In the genomic region with DNA sequence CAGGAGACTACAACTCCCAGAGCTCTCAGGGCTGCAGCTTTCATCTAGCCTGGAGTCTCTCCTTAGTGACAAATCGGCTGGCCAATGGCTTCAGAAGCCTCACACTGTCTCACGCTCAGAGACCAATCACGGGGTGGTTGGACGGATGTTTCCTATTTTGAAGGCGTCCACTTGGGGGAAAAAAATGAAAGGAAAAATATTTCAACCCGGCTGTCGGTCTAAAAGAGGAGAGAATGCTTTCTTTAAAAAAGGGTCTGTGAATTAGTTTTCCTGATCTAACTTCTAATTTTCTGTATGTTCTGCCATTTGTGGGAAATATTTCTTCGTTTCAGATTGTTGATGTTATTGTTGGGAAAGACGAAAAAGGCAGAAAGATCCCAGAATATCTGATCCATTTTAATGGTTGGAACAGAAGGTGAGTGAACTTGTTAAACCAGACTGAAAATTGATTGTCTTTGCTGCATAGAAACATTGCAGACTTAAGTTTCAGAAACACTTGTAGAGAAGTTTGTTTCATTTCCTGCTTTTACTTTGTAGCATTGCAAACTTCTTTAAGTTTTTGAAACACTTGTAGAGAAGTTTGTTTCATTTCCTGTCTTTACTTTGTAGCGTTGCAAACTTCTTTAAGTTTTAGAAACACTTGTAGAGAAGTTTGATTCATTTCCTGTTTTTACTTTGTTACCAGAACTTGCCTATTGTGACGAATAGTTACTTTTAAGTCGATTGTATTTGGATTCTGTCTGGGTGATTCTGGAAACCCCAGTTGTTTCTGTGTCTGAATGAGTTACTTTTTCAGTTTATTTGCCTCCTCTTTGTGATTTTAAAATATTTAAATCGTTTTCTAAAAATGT, we compare ENCODE assay signal across 8 cellular contexts. TPM values are rescaled to one million over a fixed set of nuclear protein-coding genes. Genes with fewer than 3 reads are reported as not detected.
DNase-seq lines count a peak whose midpoint lies in the region; ATAC-seq and TF ChIP-seq lines count a peak whose summit lies in the region.

No MANE protein-coding gene starts in this region.

- POLR2A ChIA-PET in IMR-90 (lab: Charles Lee; ENCODE audit: unreplicated experiment): no interaction called here

- no TSS peak for BruUV-seq in IMR-90 (replicated peaks; lab: Mats Ljungman, UMichigan)

- no peak for TF ChIP-seq RAD21 in IMR-90 (IDR thresholded peaks at IDR 0.05; ENCODE audit: low read length)

- in situ Hi-C loops in IMR-90 (cut with MboI; ENCODE audit: low sequenced_read_pairs): loop anchor here (10.0 to 25.0 kb wide), 2 partner anchors 615 to 1572 kb away; no protein-coding TSS in a partner anchor

- peak; percentile 75 for ATAC-seq in GM21717 (IDR thresholded peaks at IDR 0.05; ENCODE audit: unreplicated experiment)
- ATAC-seq in IMR-90 (ENCODE audit: low read depth): peak; percentile 76

- H3K27ac ChIP-seq in IMR-90 (ENCODE audit: insufficient read depth, low read length) (no peak overlapping the region), OCI-LY1 (ENCODE audit: low read depth, low read length, poor library complexity, severe bottlenecking) (peak overlapping the region; percentile 85)

- no peak overlapping the region for H2BK120ac ChIP-seq in IMR-90 (ENCODE audit: low read depth, low read length)

- peak overlapping the region; percentile 59 for H2BK5ac ChIP-seq in IMR-90 (ENCODE audit: low read depth, low read length, poor library complexity, severe bottlenecking)

- H3K79me2 ChIP-seq in OCI-LY1 (ENCODE audit: insufficient read depth, low read length): no peaks in the 10 kb centered on the region

- H3K9ac ChIP-seq in IMR-90 (ENCODE audit: low read depth, low read length): peak overlapping the region; percentile 62; the same call in 1 of the 2 replicates
- H3K9ac ChIP-seq in OCI-LY1 (ENCODE audit: low read length): peak overlapping the region; percentile 79

- no peak overlapping the region for H3K4ac ChIP-seq in IMR-90 (ENCODE audit: low read depth, low read length)

- H3K9me3 ChIP-seq in IMR-90 (ENCODE audit: control insufficient read depth, insufficient read depth, low read length) (no peaks in the 10 kb centered on the region), OCI-LY1 (ENCODE audit: low read length) (no peaks in the 10 kb centered on the region)

- intact Hi-C loops in IMR-90 (cut with micrococcal nuclease): loop anchor here (5.0 kb wide), 1 partner anchor 92 kb away; a partner anchor contains a TSS

- H3K23ac ChIP-seq in IMR-90 (ENCODE audit: low read depth, low read length): no peak overlapping the region

- TF ChIP-seq CTCF in IMR-90 (conservative IDR thresholded peaks at IDR 0.05; ENCODE audit: low read depth, low read length): no peak
- TF ChIP-seq CTCF in OCI-LY1 (IDR thresholded peaks at IDR 0.05; ENCODE audit: low read length): no peak
- TF ChIP-seq CTCF in epithelial cell of proximal tubule (conservative IDR thresholded peaks at IDR 0.05; ENCODE audit: low read depth, low read length): no peak

- H2AK9ac ChIP-seq in IMR-90 (replicated peaks; ENCODE audit: low read depth, low read length, poor library complexity): no peak overlapping the region

- no peak for TF ChIP-seq POLR2A in IMR-90 (IDR thresholded peaks at IDR 0.05; ENCODE audit: low read depth, low read length)

- H3K4me3 ChIP-seq in IMR-90 (ENCODE audit: insufficient read depth, low read depth, low read length) (peak overlapping the region; percentile 97), OCI-LY1 (ENCODE audit: low read depth, low read length, poor library complexity, severe bottlenecking) (peak overlapping the region; percentile 79), epithelial cell of proximal tubule (ENCODE audit: low read depth, low read length) (peak overlapping the region; percentile 65)

- H3K9me2 ChIP-seq in OCI-LY1 (ENCODE audit: low read depth, low read length): no peaks in the 10 kb centered on the region

- H2BK20ac ChIP-seq in IMR-90 (ENCODE audit: low read depth, low read length): no peak overlapping the region

- DNase-seq in DMS153 treated with DMSO at 0.1 percent for 48 hours (lab: John Stamatoyannopoulos, UW; ENCODE audit: unreplicated experiment): peak; percentile 50
- DNase-seq in IMR-90: peak; percentile 90
- DNase-seq in activated T-cell treated with anti-CD3 and anti-CD28 coated beads for 48 hours (ENCODE audit: low read depth): peak; percentile 52
- DNase-seq in epithelial cell of proximal tubule (ENCODE audit: low read depth): peak; percentile 44
- DNase-seq in middle frontal gyrus (ENCODE audit: extremely low spot score, low spot score): peak; percentile 87
- DNase-seq in stimulated activated CD8-positive, alpha-beta memory T cell treated with anti-CD3 and anti-CD28 coated beads, Interleukin-7, amount 100 ng/mL, for 48 hours (ENCODE audit: extremely low read depth in 1 of 2, low read depth in 1 of 2): peak; percentile 30 to 57

- H3K4me1 ChIP-seq in IMR-90 (ENCODE audit: control insufficient read depth, insufficient read depth, low read length) (no peaks in the 10 kb centered on the region), OCI-LY1 (ENCODE audit: insufficient read depth, low read length, severe bottlenecking) (peaks cover 16% of the 10 kb centered on the region)

- H4K5ac ChIP-seq in IMR-90 (ENCODE audit: low read depth, low read length): no peak overlapping the region

- H3K36me3 ChIP-seq in IMR-90 (ENCODE audit: control insufficient read depth, insufficient read depth, low read length): peaks cover 7% of the 10 kb centered on the region
- peaks cover 32% of the 10 kb centered on the region for H3K36me3 ChIP-seq in OCI-LY1 (ENCODE audit: insufficient read depth, low read length)

- no peaks in the 10 kb centered on the region for H3K9me1 ChIP-seq in IMR-90 (ENCODE audit: insufficient read depth, low read length)

- H3K56ac ChIP-seq in IMR-90 (ENCODE audit: extremely low read depth, insufficient read depth, low read length): no peak overlapping the region; the same call in 1 of the 2 replicates

- no peaks in the 10 kb centered on the region for H4K20me1 ChIP-seq in IMR-90 (ENCODE audit: insufficient read depth, low read length)
- no peaks in the 10 kb centered on the region for H4K20me1 ChIP-seq in OCI-LY1 (ENCODE audit: insufficient read depth, low read length)

- no peak overlapping the region for H3K14ac ChIP-seq in IMR-90 (replicated peaks; ENCODE audit: low read depth, low read length)

- peaks cover 0 to 4% of the 10 kb centered on the region in 2 experiments; a peak in 2 of 4 replicates for H3K79me1 ChIP-seq in IMR-90 (ENCODE audit: low read depth in 1 of 2, low read length in 2 of 2)

- CTCF ChIA-PET in IMR-90 (lab: Yijun Ruan, JAX): interaction anchor here (0.6 to 1.6 kb wide), 2 partner anchors 81 to 152 kb away, joined by 3 to 4 read pairs; no protein-coding TSS in a partner anchor

- WGBS in IMR-90 (ENCODE audit: extremely low coverage in 2 of 2, insufficient read length in 1 of 2), 2 experiments: no CpG with 5 or more reads among the region's 13 CpGs

- no peak overlapping the region for H2AK5ac ChIP-seq in IMR-90 (ENCODE audit: low read depth, low read length)

- H4K8ac ChIP-seq in IMR-90 (ENCODE audit: low read depth in 2 of 2, low read length in 2 of 2): no peak overlapping the region

- H3K4me2 ChIP-seq in IMR-90 (ENCODE audit: low read depth, low read length) (peak overlapping the region; percentile 81; the same call in 1 of the 2 replicates), OCI-LY1 (ENCODE audit: low read length) (peak overlapping the region; percentile 98)

- H3K27me3 ChIP-seq in IMR-90 (ENCODE audit: control insufficient read depth, insufficient read depth, low read length): no peaks in the 10 kb centered on the region
- no peaks in the 10 kb centered on the region for H3K27me3 ChIP-seq in OCI-LY1 (ENCODE audit: insufficient read depth, low read length)

- dilution Hi-C loops in IMR-90 (cut with HindIII; ENCODE audit: low sequenced_read_pairs, unreplicated experiment): no loop called here

- peak overlapping the region; percentile 94 for H2AFZ ChIP-seq in IMR-90 (replicated peaks; ENCODE audit: low read length, poor library complexity)
- no peak overlapping the region; the same call in 1 of the 2 replicates for H2AFZ ChIP-seq in OCI-LY1 (ENCODE audit: low read length)

- H3K18ac ChIP-seq in IMR-90 (ENCODE audit: low read depth, low read length): no peak overlapping the region

- no peak overlapping the region for H4K91ac ChIP-seq in IMR-90 (ENCODE audit: insufficient read depth, low read depth, low read length)

- H2BK15ac ChIP-seq in IMR-90 (ENCODE audit: low read depth, low read length): no peak overlapping the region

- H3F3A ChIP-seq in OCI-LY1 (ENCODE audit: insufficient read depth, low read length): no peaks in the 10 kb centered on the region

TF ChIP-seq in IMR-90, 13 proteins besides CTCF, POLR2A, EP300 and RAD21 (continues in another document):
- TF ChIP-seq NFE2L2 (IDR thresholded peaks at IDR 0.05; ENCODE audit: low read depth, low read length) (no peak), FOS (IDR thresholded peaks at IDR 0.05; ENCODE audit: low read depth, low read length) (no peak), BHLHE40 (IDR thresholded peaks at IDR 0.05; ENCODE audit: low read depth, low read length) (no peak), CHD1 (IDR thresholded peaks at IDR 0.05; ENCODE audit: low read depth, low read length) (no peak), SMC3 (IDR thresholded peaks at IDR 0.05; ENCODE audit: low read depth, low read length) (no peak), MAZ (IDR thresholded peaks at IDR 0.05; ENCODE audit: borderline replicate concordance, low read depth, low read length) (no peak)
- TF ChIP-seq, protein P1, sequence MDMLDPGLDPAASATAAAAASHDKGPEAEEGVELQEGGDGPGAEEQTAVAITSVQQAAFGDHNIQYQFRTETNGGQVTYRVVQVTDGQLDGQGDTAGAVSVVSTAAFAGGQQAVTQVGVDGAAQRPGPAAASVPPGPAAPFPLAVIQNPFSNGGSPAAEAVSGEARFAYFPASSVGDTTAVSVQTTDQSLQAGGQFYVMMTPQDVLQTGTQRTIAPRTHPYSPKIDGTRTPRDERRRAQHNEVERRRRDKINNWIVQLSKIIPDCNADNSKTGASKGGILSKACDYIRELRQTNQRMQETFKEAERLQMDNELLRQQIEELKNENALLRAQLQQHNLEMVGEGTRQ (IDR thresholded peaks at IDR 0.05; ENCODE audit: low read depth, low read length): no peak
- TF ChIP-seq, protein P2, sequence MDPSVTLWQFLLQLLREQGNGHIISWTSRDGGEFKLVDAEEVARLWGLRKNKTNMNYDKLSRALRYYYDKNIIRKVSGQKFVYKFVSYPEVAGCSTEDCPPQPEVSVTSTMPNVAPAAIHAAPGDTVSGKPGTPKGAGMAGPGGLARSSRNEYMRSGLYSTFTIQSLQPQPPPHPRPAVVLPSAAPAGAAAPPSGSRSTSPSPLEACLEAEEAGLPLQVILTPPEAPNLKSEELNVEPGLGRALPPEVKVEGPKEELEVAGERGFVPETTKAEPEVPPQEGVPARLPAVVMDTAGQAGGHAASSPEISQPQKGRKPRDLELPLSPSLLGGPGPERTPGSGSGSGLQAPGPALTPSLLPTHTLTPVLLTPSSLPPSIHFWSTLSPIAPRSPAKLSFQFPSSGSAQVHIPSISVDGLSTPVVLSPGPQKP (IDR thresholded peaks at IDR 0.05; ENCODE audit: borderline replicate concordance, low read depth, low read length): no peak

RNA-seq across cellular contexts. Expression of a gene that starts 1.6 kb away (rescaled TPM):
- total RNA-seq in IMR-90 (2012; rRNA removed) (21.3 and 22.2 TPM in 2 replicates), epithelial cell of proximal tubule (30.6 and 35.3 TPM in 2 replicates)
- 19.6 TPM in 2 replicates for polyA plus RNA-seq in IMR-90 (2012; rRNA removed)
- 8.3 and 13.6 TPM in 2 replicates for polyA plus RNA-seq in IMR-90 (2012; cell fraction: cytosol; rRNA removed)
- 29.0 and 69.5 TPM in 2 replicates for polyA plus RNA-seq in IMR-90 (2012; cell fraction: nucleus; rRNA removed; ENCODE audit: low replicate concordance)
